Comparison of ENCODE assay signal across 25 cellular contexts in genomic region chr14:104020471-104020870, GRCh38.
"Had no signal": no experiment of that assay in that cellular context is flagged by ENCODE, and none has a peak within 500 bp of the region (broad histone marks: within the 10 kb centered on the region; RNA-seq: fewer than 3 reads in every experiment).

No MANE protein-coding gene starts in this region.

- H3K4me1 ChIP-seq: foreskin keratinocyte, gastroesophageal sphincter, lower lobe of right lung, pancreas, sigmoid colon, stomach, tibial artery had no signal

- H3K4me3 ChIP-seq: gastroesophageal sphincter, lower lobe of right lung, pancreas, sigmoid colon, stomach, tibial artery had no signal

- H3K36me3 Mint-ChIP-seq: immature natural killer cell; memory B cell; natural killer cell; stimulated activated effector memory CD8-positive, alpha-beta T cell treated with anti-CD3 and anti-CD28 coated beads, Interleukin-12 subunit alpha, Interleukin-12 subunit beta, amount 100 ng/mL, for 72 hours; type B pancreatic cell had no signal

- H3K27me3 Mint-ChIP-seq: dendritic cell treated with granulocyte-macrophage colony-stimulating factor and Interleukin-4, amounts not matched to agents 40 ng/mL and 50 ng/mL, for 4 days had no signal

- H3K27ac ChIP-seq: epithelial cell of prostate, foreskin keratinocyte, gastroesophageal sphincter, lower lobe of right lung, neutrophil, pancreas, sigmoid colon, stomach, tibial artery had no signal

- H3K9me3 Mint-ChIP-seq: dendritic cell treated with granulocyte-macrophage colony-stimulating factor and Interleukin-4, amounts not matched to agents 40 ng/mL and 50 ng/mL, for 4 days; endodermal cell; immature natural killer cell; memory B cell; natural killer cell; neural crest cell; stimulated activated effector memory CD8-positive, alpha-beta T cell treated with anti-CD3 and anti-CD28 coated beads, Interleukin-12 subunit alpha, Interleukin-12 subunit beta, amount 100 ng/mL, for 72 hours; type B pancreatic cell had no signal

- H3K27ac Mint-ChIP-seq: dendritic cell treated with granulocyte-macrophage colony-stimulating factor and Interleukin-4, amounts not matched to agents 40 ng/mL and 50 ng/mL, for 4 days; endodermal cell; immature natural killer cell; memory B cell; natural killer cell; progenitor cell of endocrine pancreas; stimulated activated effector memory CD8-positive, alpha-beta T cell treated with anti-CD3 and anti-CD28 coated beads, Interleukin-12 subunit alpha, Interleukin-12 subunit beta, amount 100 ng/mL, for 72 hours; type B pancreatic cell had no signal

- H3K36me3 ChIP-seq: gastroesophageal sphincter, lower lobe of right lung, neutrophil, pancreas, sigmoid colon, stomach, tibial artery had no signal

- H3K9me3 ChIP-seq: gastroesophageal sphincter, lower lobe of right lung, neutrophil, pancreas, sigmoid colon, stomach, tibial artery had no signal

- H3K4me1 Mint-ChIP-seq: endodermal cell; immature natural killer cell; natural killer cell; neural crest cell; stimulated activated effector memory CD8-positive, alpha-beta T cell treated with anti-CD3 and anti-CD28 coated beads, Interleukin-12 subunit alpha, Interleukin-12 subunit beta, amount 100 ng/mL, for 72 hours had no signal

- DNase-seq: effector CD8-positive, alpha-beta T cell; endodermal cell; foreskin keratinocyte; immature natural killer cell; islet precursor cell; left ventricle myocardium superior; lower lobe of right lung; natural killer cell; pancreas; right cardiac atrium; sigmoid colon; stimulated activated CD4-positive, alpha-beta T cell treated with anti-CD3 and anti-CD28 coated beads, Interleukin-2, amount 100 ng/mL, for 24 hours; stimulated activated CD4-positive, alpha-beta T cell treated with anti-CD3 and anti-CD28 coated beads, Interleukin-4, amount 100 ng/mL, for 24 hours; stimulated activated naive CD4-positive, alpha-beta T cell treated with Interleukin-2 at 50 U/mL for 16 hours; stomach; tibial artery had no signal

- H3K4me3 Mint-ChIP-seq: dendritic cell treated with granulocyte-macrophage colony-stimulating factor and Interleukin-4, amounts not matched to agents 40 ng/mL and 50 ng/mL, for 4 days; endodermal cell; immature natural killer cell; memory B cell; natural killer cell; neural crest cell; stimulated activated effector memory CD8-positive, alpha-beta T cell treated with anti-CD3 and anti-CD28 coated beads, Interleukin-12 subunit alpha, Interleukin-12 subunit beta, amount 100 ng/mL, for 72 hours; type B pancreatic cell had no signal
